ENCODE assay signal across 21 cellular contexts in genomic region chr9:106600955-106601354, GRCh38.
"Had no signal": no experiment of that assay in that cellular context is flagged by ENCODE, and none has a peak within 500 bp of the region (broad histone marks: within the 10 kb centered on the region; RNA-seq: fewer than 3 reads in every experiment).

No MANE protein-coding gene starts in this region.

- H3K4me1 ChIP-seq: SJSA1 had no signal

- FAIRE-seq: RCC 7860 had no signal

- DNase-seq: IMR-90, Karpas-422, KG1, MG63, NCI-H1092 treated with DMSO at 0.1 percent for 48 hours, NCI-H1436, NCI-H187, NCI-H2029, NCI-H2081 treated with DMSO at 0.1 percent for 48 hours, NCI-H2227 treated with DMSO at 0.1 percent for 48 hours, NCI-H446, NCI-H510A, NCI-H524 treated with DMSO at 0.1 percent for 48 hours, NCI-H774, Right ventricle myocardium superior, RPMI8226, SIG-M5, SK-N-SH, SW 1271 had no signal

- H3K9me3 ChIP-seq: MG63, SJSA1, SK-N-SH had no signal

- H3K27me3 ChIP-seq: MG63, SJSA1 had no signal

- H3K4me3 ChIP-seq: MG63, SJSA1 had no signal

- H3K27ac ChIP-seq: SJSA1 had no signal

- H3K9ac ChIP-seq: SK-N-SH had no signal

- H3K4me2 ChIP-seq: SK-N-SH had no signal

- H3K36me3 ChIP-seq: MG63 had no signal
